In the genomic region with DNA sequence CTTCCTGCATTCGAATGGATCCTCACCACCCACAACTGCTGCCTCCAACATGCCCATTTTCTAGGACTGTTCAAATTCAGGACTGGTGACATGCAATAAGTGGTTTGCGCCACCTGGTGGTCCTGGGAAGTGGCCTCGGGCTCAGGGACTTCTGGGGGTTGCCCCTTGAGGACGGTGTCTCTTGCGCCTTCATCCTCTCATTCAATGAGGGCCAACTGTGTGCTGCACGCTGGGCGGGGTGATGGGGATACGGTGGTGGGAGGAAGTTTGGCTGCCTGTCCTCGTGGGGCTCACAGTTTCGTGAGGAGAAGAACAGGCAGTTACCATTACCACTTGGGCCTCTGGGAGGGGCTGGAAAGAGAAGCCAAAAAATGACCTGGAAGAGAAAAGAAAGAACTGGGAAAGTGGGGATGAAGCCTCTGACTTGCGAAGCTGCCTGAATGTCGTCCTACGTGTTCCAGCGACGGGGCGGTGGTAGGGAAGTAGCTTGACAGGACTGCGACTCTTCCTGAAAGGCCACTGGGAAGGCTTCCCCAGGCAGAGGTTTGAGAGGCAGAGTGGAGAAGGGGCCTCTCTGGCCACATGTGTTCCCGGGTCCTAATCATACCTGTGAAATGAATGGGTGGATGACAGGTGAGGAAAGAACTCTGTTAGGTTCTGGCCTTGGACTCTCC, we compare ENCODE assay signal across 8 cellular contexts. TPM values are rescaled to one million over a fixed set of nuclear protein-coding genes. Genes with fewer than 3 reads are reported as not detected.
DNase-seq lines count a peak whose midpoint lies in the region; ATAC-seq and TF ChIP-seq lines count a peak whose summit lies in the region.

No MANE protein-coding gene starts in this region.

- no peak for TF ChIP-seq POLR2A in breast epithelium (IDR thresholded peaks at IDR 0.05)

- H3K4me3 ChIP-seq in BJ (ENCODE audit: low read depth, low read length) (no peak overlapping the region), WI38 (ENCODE audit: low read depth, low read length) (no peak overlapping the region), breast epithelium (no peak overlapping the region)

- H3K36me3 ChIP-seq in BJ (ENCODE audit: control insufficient read depth, insufficient read depth, low read length) (no peaks in the 10 kb centered on the region), breast epithelium (no peaks in the 10 kb centered on the region)

- H3K27ac ChIP-seq in breast epithelium: peak overlapping the region in 1 of 2 donors; percentile 0

- H3K27me3 ChIP-seq in BJ (ENCODE audit: control insufficient read depth, insufficient read depth, low read length) (peaks cover 16% of the 10 kb centered on the region), breast epithelium (no peaks in the 10 kb centered on the region)

- no peaks in the 10 kb centered on the region for H3K9me3 ChIP-seq in breast epithelium

- CTCF ChIA-PET in BJ (lab: Yijun Ruan, JAX): interaction anchor here (0.7 to 6.0 kb wide), 9 partner anchors 10 to 79 kb away, joined by 3 to 64 read pairs (median 4); no protein-coding TSS in a partner anchor

- TF ChIP-seq CTCF in BJ (IDR thresholded peaks at IDR 0.05; ENCODE audit: insufficient read depth, low read depth, low read length): peak; percentile 84
- TF ChIP-seq CTCF in WI38 (IDR thresholded peaks at IDR 0.05; ENCODE audit: low read depth, low read length): peak; percentile 83
- peak; percentile 19 to 62 (median 53) for TF ChIP-seq CTCF in breast epithelium (IDR thresholded peaks at IDR 0.05)

- intact Hi-C loops in breast epithelium (cut with DNase I; ENCODE audit: low total_unique reads): loop anchor here (5.0 kb wide), 1 partner anchor 57 kb away; no protein-coding TSS in a partner anchor

- peak; percentile 41 for ATAC-seq in GM21367 (IDR thresholded peaks at IDR 0.05; ENCODE audit: unreplicated experiment)

- POLR2A ChIA-PET in BJ (lab: Charles Lee): no interaction called here

- DNase-seq in BJ (ENCODE audit: low read depth) (no peak), NCI-H1930 (lab: John Stamatoyannopoulos, UW) (peak; percentile 45 to 64), breast epithelium (ENCODE audit: low spot score in 2 of 2) (peak in 1 of 2 donors; percentile 66), kidney glomerular epithelial cell (lab: John Stamatoyannopoulos, UW) (peak; percentile 39), NCI-H128 (lab: John Stamatoyannopoulos, UW; ENCODE audit: unreplicated experiment) (no peak)
- peak; percentile 59 for DNase-seq in stimulated activated CD4-positive, alpha-beta T cell treated with anti-CD3 and anti-CD28 coated beads, Interleukin-2, amount 100 ng/mL, for 4 hours (ENCODE audit: low read depth)

- H3K4me1 ChIP-seq in breast epithelium: no peaks in the 10 kb centered on the region

RNA-seq across cellular contexts. Expression of gene PSD2, which starts 49.0 kb away (rescaled TPM):
- polyA plus RNA-seq in BJ (2011; rRNA removed): 0.04 and 0.06 TPM in 2 replicates
- 0.15 TPM in 1 of 2 replicates, not detected in the other for polyA minus RNA-seq in BJ (2011; rRNA and poly(A)+ RNA removed)
- total RNA-seq in breast epithelium: 1 to 10 TPM in 1 of 3 donors, under 1 TPM in 1, not detected in 1; 0.66 to 1.8 TPM

Comparison
In these comparisons a context has a peak if more than half of its experiments do, and no peak if none do; other contexts are left out.
1. DNase-seq: peak in NCI-H1930 (2 of 2), kidney glomerular epithelial cell (single experiment) and stimulated activated CD4-positive, alpha-beta T cell treated with anti-CD3 and anti-CD28 coated beads, Interleukin-2, amount 100 ng/mL, for 4 hours (single experiment); none in BJ (single experiment) and NCI-H128 (single experiment).
2. Peak in every context shown above with its lines, with median percentiles within 50 percentile points of each other: CTCF ChIP-seq.